Comparison of ENCODE assay signal across 1 cellular context in the genomic region with DNA sequence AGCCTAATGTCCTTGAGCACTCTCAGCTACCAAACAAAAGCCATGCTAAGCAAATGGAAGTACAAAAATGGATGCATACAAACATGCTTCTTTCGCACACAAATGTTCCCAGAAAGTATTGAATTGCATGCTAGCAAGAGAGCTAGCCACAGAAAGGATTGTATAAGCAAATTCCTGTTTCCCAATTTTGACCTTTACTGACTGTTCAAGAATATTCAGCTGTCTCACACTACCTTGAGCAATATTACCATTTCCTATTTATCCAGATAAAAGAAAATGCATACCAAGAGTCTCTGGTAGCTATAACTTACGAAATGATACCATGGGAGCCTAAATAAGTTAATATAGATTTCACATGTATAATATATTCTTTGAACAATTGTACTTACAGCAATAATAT.
TF ChIP-seq lines count a peak whose summit lies in the region.

No MANE protein-coding gene starts in this region.

TF ChIP-seq in IMR-90, 13 proteins besides CTCF, POLR2A, EP300 and RAD21:
- TF ChIP-seq NFE2L2 (IDR thresholded peaks at IDR 0.05; ENCODE audit: low read depth, low read length): no peak
- no peak for TF ChIP-seq CEBPB (IDR thresholded peaks at IDR 0.05; ENCODE audit: low read depth, low read length)
- no peak for TF ChIP-seq CHD1 (IDR thresholded peaks at IDR 0.05; ENCODE audit: low read depth, low read length)
- TF ChIP-seq BHLHE40 (IDR thresholded peaks at IDR 0.05; ENCODE audit: low read depth, low read length): no peak
- TF ChIP-seq, protein P1, sequence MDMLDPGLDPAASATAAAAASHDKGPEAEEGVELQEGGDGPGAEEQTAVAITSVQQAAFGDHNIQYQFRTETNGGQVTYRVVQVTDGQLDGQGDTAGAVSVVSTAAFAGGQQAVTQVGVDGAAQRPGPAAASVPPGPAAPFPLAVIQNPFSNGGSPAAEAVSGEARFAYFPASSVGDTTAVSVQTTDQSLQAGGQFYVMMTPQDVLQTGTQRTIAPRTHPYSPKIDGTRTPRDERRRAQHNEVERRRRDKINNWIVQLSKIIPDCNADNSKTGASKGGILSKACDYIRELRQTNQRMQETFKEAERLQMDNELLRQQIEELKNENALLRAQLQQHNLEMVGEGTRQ (IDR thresholded peaks at IDR 0.05; ENCODE audit: low read depth, low read length): no peak
- TF ChIP-seq MAFK (IDR thresholded peaks at IDR 0.05; ENCODE audit: low read depth, low read length): no peak
- TF ChIP-seq RCOR1 (IDR thresholded peaks at IDR 0.05; ENCODE audit: insufficient replicate concordance, low read length): no peak
- TF ChIP-seq RFX5 (IDR thresholded peaks at IDR 0.05; ENCODE audit: low read depth, low read length): no peak
- TF ChIP-seq MAZ (IDR thresholded peaks at IDR 0.05; ENCODE audit: borderline replicate concordance, low read depth, low read length): no peak
- no peak for TF ChIP-seq FOS (IDR thresholded peaks at IDR 0.05; ENCODE audit: low read depth, low read length)
- TF ChIP-seq MXI1 (IDR thresholded peaks at IDR 0.05; ENCODE audit: borderline replicate concordance, low read depth, low read length): no peak
- TF ChIP-seq SMC3 (IDR thresholded peaks at IDR 0.05; ENCODE audit: low read depth, low read length): no peak
- TF ChIP-seq, protein P2, sequence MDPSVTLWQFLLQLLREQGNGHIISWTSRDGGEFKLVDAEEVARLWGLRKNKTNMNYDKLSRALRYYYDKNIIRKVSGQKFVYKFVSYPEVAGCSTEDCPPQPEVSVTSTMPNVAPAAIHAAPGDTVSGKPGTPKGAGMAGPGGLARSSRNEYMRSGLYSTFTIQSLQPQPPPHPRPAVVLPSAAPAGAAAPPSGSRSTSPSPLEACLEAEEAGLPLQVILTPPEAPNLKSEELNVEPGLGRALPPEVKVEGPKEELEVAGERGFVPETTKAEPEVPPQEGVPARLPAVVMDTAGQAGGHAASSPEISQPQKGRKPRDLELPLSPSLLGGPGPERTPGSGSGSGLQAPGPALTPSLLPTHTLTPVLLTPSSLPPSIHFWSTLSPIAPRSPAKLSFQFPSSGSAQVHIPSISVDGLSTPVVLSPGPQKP (IDR thresholded peaks at IDR 0.05; ENCODE audit: borderline replicate concordance, low read depth, low read length): no peak
